2 cellular contexts compared by ENCODE assay signal in genomic region chr16:58087209-58087913, GRCh38.
TF ChIP-seq lines count a peak whose summit lies in the region.

No MANE protein-coding gene starts in this region.

TF ChIP-seq in HepG2, 621 proteins besides CTCF, POLR2A, EP300 and RAD21 (continued from another document and continues in another):
- TF ChIP-seq ZBTB40 (IDR thresholded peaks at IDR 0.05) (0 out of 2 replicates have a peak, but pooled peaks have one; percentile 7), ZBTB40 (CRISPR knock-in tag; IDR thresholded peaks at IDR 0.05) (no peak), MNT (IDR thresholded peaks at IDR 0.05) (peak; percentile 93), SOX6 (IDR thresholded peaks at IDR 0.05) (0 out of 2 replicates have a peak, but pooled peaks have one; percentile 9), SOX6 (CRISPR knock-in tag; IDR thresholded peaks at IDR 0.05) (no peak), FOXK2 (IDR thresholded peaks at IDR 0.05) (peak; percentile 50), GFI1 (CRISPR knock-in tag; IDR thresholded peaks at IDR 0.05; ENCODE audit: borderline replicate concordance) (no peak), GABPB1 (CRISPR knock-in tag; IDR thresholded peaks at IDR 0.05) (no peak), PLSCR1 (CRISPR knock-in tag; IDR thresholded peaks at IDR 0.05; ENCODE audit: borderline replicate concordance) (no peak), ZNF10 (CRISPR knock-in tag; IDR thresholded peaks at IDR 0.05; ENCODE audit: borderline replicate concordance, low read depth) (no peak), ZNF207 (IDR thresholded peaks at IDR 0.05; ENCODE audit: borderline replicate concordance) (peak; percentile 43; the same call in 1 of the 2 replicates), ZNF282 (IDR thresholded peaks at IDR 0.05; ENCODE audit: partially characterized antibody) (peak; percentile 6), GMEB1 (CRISPR knock-in tag; IDR thresholded peaks at IDR 0.05; ENCODE audit: borderline replicate concordance) (no peak)

TF ChIP-seq in K562, 482 proteins besides CTCF, POLR2A, EP300 and RAD21 (continued from another document and continues in another):
- TF ChIP-seq ZNF592 (IDR thresholded peaks at IDR 0.05): no peak
- TF ChIP-seq ZBTB5 (IDR thresholded peaks at IDR 0.05): 0 out of 2 replicates have a peak, but pooled peaks have one; percentile 22
- TF ChIP-seq ETV5 (CRISPR knock-in tag; IDR thresholded peaks at IDR 0.05; ENCODE audit: low read depth): no peak
- TF ChIP-seq ZNF395 (CRISPR knock-in tag; IDR thresholded peaks at IDR 0.05): no peak
- TF ChIP-seq SMARCB1 (IDR thresholded peaks at IDR 0.05; ENCODE audit: insufficient read length, low read depth): no peak
- TF ChIP-seq HDGF (IDR thresholded peaks at IDR 0.05): no peak
- TF ChIP-seq ZHX1 (conservative IDR thresholded peaks at IDR 0.05; ENCODE audit: low read length): no peak
- 0 out of 2 replicates have a peak, but pooled peaks have one; percentile 20 for TF ChIP-seq TOE1 (IDR thresholded peaks at IDR 0.05; ENCODE audit: borderline replicate concordance)
- no peak for TF ChIP-seq TOE1 (CRISPR knock-in tag; IDR thresholded peaks at IDR 0.05; ENCODE audit: borderline replicate concordance, low read depth)
- no peak for TF ChIP-seq CXXC5 (CRISPR knock-in tag; IDR thresholded peaks at IDR 0.05)
- TF ChIP-seq NFYB (IDR thresholded peaks at IDR 0.05; ENCODE audit: extremely low read depth, insufficient read length): no peak
- TF ChIP-seq MYNN (IDR thresholded peaks at IDR 0.05): peak; percentile 39; the same call in 1 of the 2 replicates
- TF ChIP-seq MYNN (CRISPR knock-in tag; IDR thresholded peaks at IDR 0.05): no peak
- TF ChIP-seq TSC22D4 (tag; IDR thresholded peaks at IDR 0.05): peak; percentile 84; the same call in 1 of the 2 replicates
- TF ChIP-seq NONO (IDR thresholded peaks at IDR 0.05; ENCODE audit: low read depth in 2 of 2, low read length in 1 of 2): no peak
- no peak for TF ChIP-seq HSF4 (CRISPR knock-in tag; IDR thresholded peaks at IDR 0.05; ENCODE audit: borderline replicate concordance)
- TF ChIP-seq TCF3 (CRISPR knock-in tag; IDR thresholded peaks at IDR 0.05): no peak
- TF ChIP-seq E2F5 (CRISPR knock-in tag; IDR thresholded peaks at IDR 0.05): no peak
- TF ChIP-seq NR3C1 (CRISPR knock-in tag; IDR thresholded peaks at IDR 0.05): no peak
- TF ChIP-seq BCOR (IDR thresholded peaks at IDR 0.05): no peak
- TF ChIP-seq FIP1L1 (IDR thresholded peaks at IDR 0.05; ENCODE audit: low read depth, low read length, poor library complexity, severe bottlenecking): no peak
- no peak for TF ChIP-seq IRF9 (tag; IDR thresholded peaks at IDR 0.05)
- no peak for TF ChIP-seq MECOM (CRISPR knock-in tag; IDR thresholded peaks at IDR 0.05)
- no peak for TF ChIP-seq ZNF277 (CRISPR knock-in tag; IDR thresholded peaks at IDR 0.05; ENCODE audit: borderline replicate concordance)
- no peak for TF ChIP-seq ZNF764 (CRISPR knock-in tag; IDR thresholded peaks at IDR 0.05; ENCODE audit: low read depth)
- TF ChIP-seq SRSF7 (optimal IDR thresholded peaks at IDR 0.05; ENCODE audit: low read depth, low read length): no peak
- TF ChIP-seq MLX (CRISPR knock-in tag; conservative IDR thresholded peaks at IDR 0.05): no peak
- TF ChIP-seq SRSF9 (IDR thresholded peaks at IDR 0.05; ENCODE audit: borderline replicate concordance, low read depth, low read length): no peak
- no peak for TF ChIP-seq SRSF3 (IDR thresholded peaks at IDR 0.05; ENCODE audit: insufficient read depth, low read length)
- peak in 1 of 2 experiments; percentile 60; a peak in 3 of 4 replicates for TF ChIP-seq TRIM24 (IDR thresholded peaks at IDR 0.05)
- no peak for TF ChIP-seq XRCC5 (IDR thresholded peaks at IDR 0.05; ENCODE audit: low read depth, low read length)
- TF ChIP-seq RNF2 (IDR thresholded peaks at IDR 0.05): no peak
- TF ChIP-seq ATF2 (CRISPR knock-in tag; IDR thresholded peaks at IDR 0.05): no peak
- no peak for TF ChIP-seq ETV6 (IDR thresholded peaks at IDR 0.05; ENCODE audit: borderline replicate concordance in 1 of 2, low read depth in 2 of 2, low read length in 1 of 2)
- no peak for TF ChIP-seq ETV6 (CRISPR knock-in tag; IDR thresholded peaks at IDR 0.05; ENCODE audit: borderline replicate concordance)
- peak; percentile 99 for TF ChIP-seq ZBTB43 (CRISPR knock-in tag; IDR thresholded peaks at IDR 0.05)
- no peak for TF ChIP-seq SETDB1 (IDR thresholded peaks at IDR 0.05; ENCODE audit: low read length)
- no peak for TF ChIP-seq NFATC3 (IDR thresholded peaks at IDR 0.05)
- no peak for TF ChIP-seq PTBP1 (IDR thresholded peaks at IDR 0.05; ENCODE audit: low read depth, low read length)
- no peak; the same call in 1 of the 2 replicates for TF ChIP-seq SMARCA5 (IDR thresholded peaks at IDR 0.05)
- TF ChIP-seq FOXJ2 (tag; IDR thresholded peaks at IDR 0.05): no peak
- TF ChIP-seq ZNF431 (CRISPR knock-in tag; IDR thresholded peaks at IDR 0.05): no peak
- no peak for TF ChIP-seq NEUROD1 (IDR thresholded peaks at IDR 0.05; ENCODE audit: borderline replicate concordance, low read depth, low read length, partially characterized antibody)
